15 cellular contexts compared by ENCODE assay signal in genomic region chr3:52671676-52672075, GRCh38. TPM values are rescaled to one million over a fixed set of nuclear protein-coding genes. Genes with fewer than 3 reads are reported as not detected.
DNase-seq lines count a peak whose midpoint lies in the region; ATAC-seq, FAIRE-seq and TF ChIP-seq lines count a peak whose summit lies in the region.
"Had no signal": no experiment of that assay in that cellular context is flagged by ENCODE, and none has a peak within 500 bp of the region (broad histone marks: within the 10 kb centered on the region; RNA-seq: fewer than 3 reads in every experiment).

No MANE protein-coding gene starts in this region.

- H3K27me3 Mint-ChIP-seq in activated CD4-positive, alpha-beta T cell treated with anti-CD3 and anti-CD28 coated beads for 36 hours: no peaks in the 10 kb centered on the region
- no peaks in the 10 kb centered on the region for H3K27me3 Mint-ChIP-seq in activated CD8-positive, alpha-beta T cell treated with anti-CD3 and anti-CD28 coated beads for 36 hours

- peaks cover 44% of the 10 kb centered on the region for H3K36me3 Mint-ChIP-seq in activated CD4-positive, alpha-beta T cell treated with anti-CD3 and anti-CD28 coated beads for 36 hours (ENCODE audit: low read depth)
- peaks cover 47% of the 10 kb centered on the region for H3K36me3 Mint-ChIP-seq in activated CD8-positive, alpha-beta T cell treated with anti-CD3 and anti-CD28 coated beads for 36 hours (ENCODE audit: low read depth)
- peaks cover 100% of the 10 kb centered on the region for H3K36me3 Mint-ChIP-seq in stimulated activated effector memory CD8-positive, alpha-beta T cell treated with anti-CD3 and anti-CD28 coated beads, Interleukin-12 subunit alpha, Interleukin-12 subunit beta, amount 100 ng/mL, for 72 hours

- FAIRE-seq in GM12891 (lab: Jason Lieb, UNC): no peak
- FAIRE-seq: A204.1 had no signal

- H3K27ac Mint-ChIP-seq in activated CD4-positive, alpha-beta T cell treated with anti-CD3 and anti-CD28 coated beads for 36 hours: peak overlapping the region; percentile 89
- H3K27ac Mint-ChIP-seq in activated CD8-positive, alpha-beta T cell treated with anti-CD3 and anti-CD28 coated beads for 36 hours: peak overlapping the region; percentile 82
- peak overlapping the region; percentile 93 for H3K27ac Mint-ChIP-seq in stimulated activated effector memory CD8-positive, alpha-beta T cell treated with anti-CD3 and anti-CD28 coated beads, Interleukin-12 subunit alpha, Interleukin-12 subunit beta, amount 100 ng/mL, for 72 hours

- POLR2A ChIA-PET in activated CD4-positive, alpha-beta T cell treated with anti-CD3 and anti-CD28 coated beads for 36 hours (lab: Charles Lee): interaction anchor here (0.8 to 2.4 kb wide), 4 partner anchors 9 to 136 kb away, joined by 5 to 12 read pairs (median 11); partner anchors contain the start of genes GNL3 and PBRM1
- POLR2A ChIA-PET in activated CD8-positive, alpha-beta T cell treated with anti-CD3 and anti-CD28 coated beads for 36 hours (lab: Charles Lee): interaction anchor here (0.6 to 1.5 kb wide), 3 partner anchors 10 to 99 kb away, joined by 3 to 4 read pairs (median 3); no protein-coding TSS in a partner anchor
- POLR2A ChIA-PET in GM10248 (lab: Yijun Ruan, JAX): interaction anchor here (1.3 kb wide), 2 partner anchors 14 to 135 kb away, joined by 3 to 4 read pairs; partner anchors contain the start of genes PBRM1 and UQCC5

- DNase-seq in activated CD4-positive, alpha-beta T cell treated with anti-CD3 and anti-CD28 coated beads for 36 hours: no peak
- DNase-seq in activated CD4-positive, alpha-beta T cell treated with anti-CD3 and anti-CD28 coated beads for 1 hour: no peak
- no peak for DNase-seq in activated CD8-positive, alpha-beta T cell treated with anti-CD3 and anti-CD28 coated beads for 36 hours
- DNase-seq in foreskin keratinocyte: no peak
- DNase-seq in stimulated activated effector memory CD8-positive, alpha-beta T cell treated with anti-CD3 and anti-CD28 coated beads, Interleukin-12 subunit alpha, Interleukin-12 subunit beta, amount 100 ng/mL, for 72 hours (ENCODE audit: low spot score in 2 of 2): no peak
- no peak for DNase-seq in anterior cingulate cortex (lab: John Stamatoyannopoulos, UW)
- DNase-seq in GM12891 (ENCODE audit: insufficient read length, low spot score): no peak
- no peak for DNase-seq in GM10248 (ENCODE audit: extremely low spot score)
- DNase-seq: DMS79 treated with DMSO at 0.1 percent for 48 hours, left colon, posterior cingulate gyrus, SIG-M5, uterus had no signal

- no peaks in the 10 kb centered on the region for H3K27me3 ChIP-seq in foreskin keratinocyte
- H3K27me3 ChIP-seq: cardiac muscle cell, uterus had no signal

- CTCF ChIA-PET in activated CD4-positive, alpha-beta T cell treated with anti-CD3 and anti-CD28 coated beads for 36 hours (lab: Charles Lee): interaction anchor here (0.6 to 2.0 kb wide), 4 partner anchors 10 to 16 kb away, joined by 3 to 13 read pairs (median 3); no protein-coding TSS in a partner anchor
- CTCF ChIA-PET in activated CD8-positive, alpha-beta T cell treated with anti-CD3 and anti-CD28 coated beads for 36 hours (lab: Charles Lee): no interaction called here
- CTCF ChIA-PET in GM10248 (lab: Yijun Ruan, JAX): interaction anchor here (0.7 to 1.3 kb wide), 3 partner anchors 11 to 15 kb away, joined by 3 read pairs; no protein-coding TSS in a partner anchor

- no peak overlapping the region for H3K4me3 Mint-ChIP-seq in activated CD4-positive, alpha-beta T cell treated with anti-CD3 and anti-CD28 coated beads for 36 hours
- H3K4me3 Mint-ChIP-seq in activated CD8-positive, alpha-beta T cell treated with anti-CD3 and anti-CD28 coated beads for 36 hours: no peak overlapping the region
- H3K4me3 Mint-ChIP-seq in stimulated activated effector memory CD8-positive, alpha-beta T cell treated with anti-CD3 and anti-CD28 coated beads, Interleukin-12 subunit alpha, Interleukin-12 subunit beta, amount 100 ng/mL, for 72 hours: peak overlapping the region; percentile 55

- H3K4me1 ChIP-seq in foreskin keratinocyte: peaks cover 26% of the 10 kb centered on the region
- H3K4me1 ChIP-seq: uterus had no signal

- ATAC-seq in activated CD4-positive, alpha-beta T cell treated with anti-CD3 and anti-CD28 coated beads for 36 hours: no peak
- no peak for ATAC-seq in activated CD8-positive, alpha-beta T cell treated with anti-CD3 and anti-CD28 coated beads for 36 hours
- ATAC-seq in foreskin keratinocyte: no peak
- no peak for ATAC-seq in stimulated activated effector memory CD8-positive, alpha-beta T cell treated with anti-CD3 and anti-CD28 coated beads, Interleukin-12 subunit alpha, Interleukin-12 subunit beta, amount 100 ng/mL, for 72 hours
- ATAC-seq: left colon had no signal

- intact Hi-C loops in activated CD4-positive, alpha-beta T cell treated with anti-CD3 and anti-CD28 coated beads for 36 hours (cut with DNase I, micrococcal nuclease): loop anchor here (1.0 kb wide), 2 partner anchors 10 to 11 kb away; no protein-coding TSS in a partner anchor
- intact Hi-C loops in activated CD8-positive, alpha-beta T cell treated with anti-CD3 and anti-CD28 coated beads for 36 hours (cut with micrococcal nuclease): no loop called here

- peak overlapping the region; percentile 25 for H3K27ac ChIP-seq in foreskin keratinocyte
- H3K27ac ChIP-seq: cardiac muscle cell had no signal

- no peaks in the 10 kb centered on the region for H3K9me3 Mint-ChIP-seq in activated CD4-positive, alpha-beta T cell treated with anti-CD3 and anti-CD28 coated beads for 36 hours (ENCODE audit: low read depth)
- no peaks in the 10 kb centered on the region for H3K9me3 Mint-ChIP-seq in activated CD8-positive, alpha-beta T cell treated with anti-CD3 and anti-CD28 coated beads for 36 hours
- no peaks in the 10 kb centered on the region for H3K9me3 Mint-ChIP-seq in stimulated activated effector memory CD8-positive, alpha-beta T cell treated with anti-CD3 and anti-CD28 coated beads, Interleukin-12 subunit alpha, Interleukin-12 subunit beta, amount 100 ng/mL, for 72 hours

- no peak for TF ChIP-seq CTCF in activated CD8-positive, alpha-beta T cell treated with anti-CD3 and anti-CD28 coated beads for 36 hours (IDR thresholded peaks at IDR 0.05)
- TF ChIP-seq CTCF in foreskin keratinocyte (conservative IDR thresholded peaks at IDR 0.05): no peak
- no peak for TF ChIP-seq CTCF in GM10248 (IDR thresholded peaks at IDR 0.05; ENCODE audit: control extremely low read depth, extremely low read depth, low read depth, missing control alignments)

- TF ChIP-seq POLR2A in GM12891 (IDR thresholded peaks at IDR 0.05; ENCODE audit: low read depth, low read length): no peak

- H3K4me1 Mint-ChIP-seq in activated CD4-positive, alpha-beta T cell treated with anti-CD3 and anti-CD28 coated beads for 36 hours: peaks cover 32% of the 10 kb centered on the region
- peaks cover 29% of the 10 kb centered on the region for H3K4me1 Mint-ChIP-seq in activated CD8-positive, alpha-beta T cell treated with anti-CD3 and anti-CD28 coated beads for 36 hours (ENCODE audit: low read depth)
- H3K4me1 Mint-ChIP-seq in stimulated activated effector memory CD8-positive, alpha-beta T cell treated with anti-CD3 and anti-CD28 coated beads, Interleukin-12 subunit alpha, Interleukin-12 subunit beta, amount 100 ng/mL, for 72 hours: peaks cover 35% of the 10 kb centered on the region

TF ChIP-seq in GM12891, 5 proteins besides CTCF, POLR2A, EP300 and RAD21:
- TF ChIP-seq SPI1 (IDR thresholded peaks at IDR 0.05; ENCODE audit: low read depth, low read length): no peak
- no peak for TF ChIP-seq POLR2AphosphoS5 (IDR thresholded peaks at IDR 0.05; ENCODE audit: low read depth, low read length)
- no peak for TF ChIP-seq PAX5 (IDR thresholded peaks at IDR 0.05; ENCODE audit: insufficient read depth, low read length, severe bottlenecking)
- TF ChIP-seq POU2F2 (IDR thresholded peaks at IDR 0.05; ENCODE audit: low read depth, low read length): no peak
- TF ChIP-seq TAF1 (IDR thresholded peaks at IDR 0.05; ENCODE audit: low read depth, low read length): no peak

RNA-seq across cellular contexts. Expression of gene PBRM1, which starts 14.0 kb away (rescaled TPM):
- 10 to 100 TPM; 57.6 to 59.8 TPM for total RNA-seq in activated CD4-positive, alpha-beta T cell treated with anti-CD3 and anti-CD28 coated beads for 36 hours
- total RNA-seq in activated CD8-positive, alpha-beta T cell treated with anti-CD3 and anti-CD28 coated beads for 36 hours: 10 to 100 TPM; 55.9 to 56.1 TPM
- 39.2 and 45.6 TPM in 2 replicates for total RNA-seq in foreskin keratinocyte
- polyA plus RNA-seq in foreskin keratinocyte: 4.3 and 5.7 TPM in 2 replicates
- 11.0 TPM for polyA plus RNA-seq in GM12891 (2012; ENCODE audit: low read depth, missing spikeins)

RNA-seq across cellular contexts. Expression of gene GNL3, which starts 14.2 kb away (rescaled TPM):
- total RNA-seq in activated CD4-positive, alpha-beta T cell treated with anti-CD3 and anti-CD28 coated beads for 36 hours: 100 to 1,000 TPM; 206 to 218 TPM
- total RNA-seq in activated CD8-positive, alpha-beta T cell treated with anti-CD3 and anti-CD28 coated beads for 36 hours: 100 to 1,000 TPM; 198 to 200 TPM
- total RNA-seq in foreskin keratinocyte: 113 and 126 TPM in 2 replicates
- 65.2 and 86.5 TPM in 2 replicates for polyA plus RNA-seq in foreskin keratinocyte
- polyA plus RNA-seq in GM12891 (2012; ENCODE audit: low read depth, missing spikeins): 116 TPM

RNA-seq across cellular contexts. Expression of gene GLT8D1, which starts 33.9 kb away (rescaled TPM):
- 10 to 100 TPM; 35.2 to 38.0 TPM for total RNA-seq in activated CD4-positive, alpha-beta T cell treated with anti-CD3 and anti-CD28 coated beads for 36 hours
- total RNA-seq in activated CD8-positive, alpha-beta T cell treated with anti-CD3 and anti-CD28 coated beads for 36 hours: 10 to 100 TPM; 34.0 to 35.0 TPM
- total RNA-seq in foreskin keratinocyte: 53.4 and 55.4 TPM in 2 replicates
- 44.1 and 51.8 TPM in 2 replicates for polyA plus RNA-seq in foreskin keratinocyte
- polyA plus RNA-seq in GM12891 (2012; ENCODE audit: low read depth, missing spikeins): 34.8 TPM

RNA-seq across cellular contexts. Expression of gene SPCS1, which starts 34.2 kb away (rescaled TPM):
- total RNA-seq in activated CD4-positive, alpha-beta T cell treated with anti-CD3 and anti-CD28 coated beads for 36 hours: 100 to 1,000 TPM; 111 to 120 TPM
- 100 to 1,000 TPM; 116 to 120 TPM for total RNA-seq in activated CD8-positive, alpha-beta T cell treated with anti-CD3 and anti-CD28 coated beads for 36 hours
- total RNA-seq in foreskin keratinocyte: 124 and 142 TPM in 2 replicates
- polyA plus RNA-seq in foreskin keratinocyte: 200 and 214 TPM in 2 replicates
- 184 TPM for polyA plus RNA-seq in GM12891 (2012; ENCODE audit: low read depth, missing spikeins)
